ENCODE assay signal across 8 cellular contexts in the genomic region with DNA sequence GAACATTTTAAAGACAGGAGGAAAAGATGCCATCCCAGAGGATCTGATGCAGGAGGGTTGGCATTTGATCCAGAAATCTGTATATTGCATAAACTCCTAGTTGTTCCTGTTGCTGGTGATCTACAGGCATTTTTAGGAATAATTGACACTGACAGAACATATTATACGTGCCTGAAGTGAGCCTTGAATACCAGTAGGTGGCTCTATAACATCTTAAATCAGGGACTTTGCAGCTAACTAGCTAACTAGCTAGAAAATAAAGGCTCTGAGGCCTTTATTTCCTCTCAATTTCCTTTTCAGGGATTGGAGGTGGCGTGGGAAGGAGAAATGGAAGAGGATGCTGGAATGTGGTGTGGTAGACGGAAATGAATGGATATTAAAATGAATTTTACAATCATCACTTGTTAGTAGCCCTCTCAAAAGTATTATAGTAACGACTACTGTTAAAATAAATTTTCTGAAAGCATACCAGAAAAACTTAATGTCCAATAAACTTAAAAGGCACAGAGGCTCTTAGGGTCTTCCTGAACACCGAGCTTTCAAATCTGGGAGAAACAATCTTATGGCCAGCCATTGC. TPM values are rescaled to one million over a fixed set of nuclear protein-coding genes. Genes with fewer than 3 reads are reported as not detected.
A peak's percentile ranks its signal among the peaks of the same experiment; 100 is the strongest.
DNase-seq lines count a peak whose midpoint lies in the region; ATAC-seq and TF ChIP-seq lines count a peak whose summit lies in the region.

No MANE protein-coding gene starts in this region.

- no peaks in the 10 kb centered on the region for H3K9me3 Mint-ChIP-seq in type B pancreatic cell

- no peaks in the 10 kb centered on the region for H3K36me3 Mint-ChIP-seq in type B pancreatic cell

- no peak overlapping the region for H3K4me2 ChIP-seq in OCI-LY7 (ENCODE audit: low read length)

- no peak overlapping the region for H3K4me3 Mint-ChIP-seq in type B pancreatic cell

- peaks cover 25% of the 10 kb centered on the region for H3K4me1 ChIP-seq in OCI-LY7 (ENCODE audit: insufficient read depth, low read length, poor library complexity, severe bottlenecking)

- POLR2A ChIA-PET in OCI-LY7 (lab: Charles Lee), result interaction anchor here (0.5 to 2.4 kb wide), 8 partner anchors 12 to 973 kb away, joined by 3 to 7 read pairs (median 3); no protein-coding TSS in a partner anchor

- CTCF ChIA-PET in OCI-LY7 (lab: Charles Lee; ENCODE audit: unreplicated experiment), result interaction anchor here (0.6 to 1.9 kb wide), 6 partner anchors 20 to 299 kb away, joined by 3 to 10 read pairs (median 4); no protein-coding TSS in a partner anchor

- H4K20me1 ChIP-seq in OCI-LY7 (ENCODE audit: insufficient read depth, low read length), result no peaks in the 10 kb centered on the region

- no peak overlapping the region for H3K27ac Mint-ChIP-seq in type B pancreatic cell

- no peaks in the 10 kb centered on the region for H3K79me2 ChIP-seq in OCI-LY7 (ENCODE audit: insufficient read depth, low read depth, low read length)

- H3K4me1 Mint-ChIP-seq in type B pancreatic cell (ENCODE audit: unreplicated experiment), result peaks cover 8% of the 10 kb centered on the region

- no peak overlapping the region for H2AFZ ChIP-seq in OCI-LY7 (ENCODE audit: low read length)

- H3K4me3 ChIP-seq in OCI-LY7 (ENCODE audit: low read depth, low read length, poor library complexity, severe bottlenecking), result no peak overlapping the region

- ATAC-seq in GM21367 (IDR thresholded peaks at IDR 0.05; ENCODE audit: unreplicated experiment) (peak; percentile 38), left lobe of liver (peak; percentile 95)

- no peak overlapping the region for H3K27ac ChIP-seq in OCI-LY7 (ENCODE audit: low read depth, low read length, poor library complexity, severe bottlenecking)

- no TSS peak for BruUV-seq in OCI-LY7 (replicated peaks; lab: Mats Ljungman, UMichigan)

- H3K9me3 ChIP-seq in OCI-LY7 (ENCODE audit: low read length), result no peaks in the 10 kb centered on the region

- peak; percentile 97 for TF ChIP-seq CTCF in OCI-LY7 (conservative IDR thresholded peaks at IDR 0.05; ENCODE audit: low read length)
- TF ChIP-seq CTCF in type B pancreatic cell (conservative IDR thresholded peaks at IDR 0.05), result peak; percentile 87

- no peaks in the 10 kb centered on the region for H3K36me3 ChIP-seq in OCI-LY7 (ENCODE audit: insufficient read depth, low read length)

- in situ Hi-C loops in KBM-7 (cut with MboI; ENCODE audit: low pct_unique_long_range_greater_than_20kb, low sequenced_read_pairs), result no loop called here

- intact Hi-C loops in OCI-LY7 (cut with micrococcal nuclease; ENCODE audit: unreplicated experiment), result loop anchor here (1.0 to 2.0 kb wide), 4 partner anchors 22 to 298 kb away; no protein-coding TSS in a partner anchor

- H3K9me2 ChIP-seq in OCI-LY7 (ENCODE audit: insufficient read depth, low read length), result no peaks in the 10 kb centered on the region

- DNase-seq in DMS 273 (lab: John Stamatoyannopoulos, UW; ENCODE audit: unreplicated experiment) (peak; percentile 84), KBM-7 (peak; percentile 68), OCI-LY7 (ENCODE audit: low spot score) (peak; percentile 74), left lobe of liver (ENCODE audit: low spot score) (no peak), type B pancreatic cell (ENCODE audit: extremely low spot score, unreplicated experiment) (no peak)
- peak; percentile 52 for DNase-seq in central memory CD4-positive, alpha-beta T cell
- DNase-seq in effector CD8-positive, alpha-beta T cell (lab: John Stamatoyannopoulos, UW), result no peak

- peaks cover 13% of the 10 kb centered on the region for H3K27me3 Mint-ChIP-seq in type B pancreatic cell

RNA-seq across cellular contexts. Expression of gene PLCXD2, which starts 5.5 kb away (rescaled TPM):
- total RNA-seq in OCI-LY7 (2014; rRNA removed; shearing (Covaris generic)), result 3.3 and 4.5 TPM in 2 replicates
- total RNA-seq in OCI-LY7 (2022), result 3.8 and 4.3 TPM in 2 replicates
- 20.0 TPM for total RNA-seq in left lobe of liver
- total RNA-seq in type B pancreatic cell (ENCODE audit: low replicate concordance), result 7.2 and 14.5 TPM in 2 replicates

Comparison
In these comparisons a context has a peak if more than half of its experiments do, and no peak if none do; other contexts are left out.
1. DNase-seq: peak in DMS 273 (single experiment), KBM-7 (single experiment), OCI-LY7 (single experiment) and central memory CD4-positive, alpha-beta T cell (single experiment); none in left lobe of liver (single experiment), type B pancreatic cell (single experiment) and effector CD8-positive, alpha-beta T cell (single experiment).